In the genomic region with DNA sequence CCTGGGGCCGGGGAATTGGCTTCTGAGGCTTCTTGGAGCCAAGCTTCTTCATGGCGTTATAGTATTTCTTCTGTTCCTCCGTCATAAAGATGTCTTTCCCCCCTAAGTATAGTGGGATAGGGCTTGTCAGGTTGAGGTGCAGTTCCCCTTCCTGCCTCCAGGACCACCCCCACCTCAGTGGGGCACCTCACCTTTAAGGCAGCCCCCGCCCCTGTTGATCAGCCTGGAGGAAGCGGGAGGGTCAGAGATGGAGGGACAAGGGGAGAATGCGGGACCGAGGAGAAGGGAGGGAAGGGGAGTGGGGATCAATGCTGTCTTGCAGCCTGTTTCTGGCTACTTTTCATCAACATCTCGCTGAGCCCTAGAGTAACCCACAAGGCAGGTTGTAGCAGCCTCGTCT, we compare ENCODE assay signal across 16 cellular contexts. TPM values are rescaled to one million over a fixed set of nuclear protein-coding genes. Genes with fewer than 3 reads are reported as not detected.
DNase-seq lines count a peak whose midpoint lies in the region; ATAC-seq, FAIRE-seq and TF ChIP-seq lines count a peak whose summit lies in the region.
"Had no signal": no experiment of that assay in that cellular context is flagged by ENCODE, and none has a peak within 500 bp of the region (broad histone marks: within the 10 kb centered on the region; RNA-seq: fewer than 3 reads in every experiment).

No MANE protein-coding gene starts in this region.

- no peak overlapping the region for H3K9ac ChIP-seq in K562 (ENCODE audit: insufficient read depth in 1 of 2, low read depth in 2 of 2, low read length in 2 of 2)

- no peak for FAIRE-seq in K562 (lab: Jason Lieb, UNC)
- FAIRE-seq: A549 had no signal

- H3K4me1 ChIP-seq in K562 (replicated peaks in 1 of 2; ENCODE audit: control insufficient read depth in 2 of 2, insufficient read depth in 2 of 2, low read length in 2 of 2): peaks cover 3 to 32% of the 10 kb centered on the region in 2 experiments; a peak in 3 of 5 replicates
- H3K4me1 ChIP-seq: A549, SJCRH30 had no signal

- H2AFZ ChIP-seq in K562 (ENCODE audit: low read depth, low read length): no peak overlapping the region

- intact Hi-C loops in activated naive CD4-positive, alpha-beta T cell treated with anti-CD3 and anti-CD28 coated beads for 36 hours (cut with micrococcal nuclease): no loop called here
- intact Hi-C loops in K562 (cut with micrococcal nuclease): loop anchor here (10.0 kb wide), 1 partner anchor 81 kb away; a partner anchor contains a TSS

- ATAC-seq in K562 (no peak), HG02981 (IDR thresholded peaks at IDR 0.05; ENCODE audit: unreplicated experiment) (no peak)
- no peak for ATAC-seq in stimulated activated memory B cell treated with anti-CD40 and anti-IgM and Interleukin-4, amounts not matched to agents 10 μg/mL and 1 μg/mL and 100 μg/mL, for 72 hours
- ATAC-seq: A549; naive thymus-derived CD8-positive, alpha-beta T cell had no signal

- WGBS in K562 (ENCODE audit: insufficient coverage, low coverage, missing lambda C conversion rate): 5% methylated on average over 9 of the region's 9 CpGs

- peaks cover 17 to 62% of the 10 kb centered on the region in 2 experiments; a peak in 4 of 5 replicates for H3K27me3 ChIP-seq in K562 (ENCODE audit: control insufficient read depth in 2 of 2, insufficient read depth in 2 of 2, low read length in 2 of 2)
- H3K27me3 ChIP-seq: SJCRH30 had no signal

- in situ Hi-C loops in K562 (cut with MboI): no loop called here

- TF ChIP-seq POLR2A in K562 (conservative IDR thresholded peaks at IDR 0.05): no peak

- no peaks in the 10 kb centered on the region for H3K79me2 ChIP-seq in K562 (ENCODE audit: control insufficient read depth, insufficient read depth, low read length)

- TF ChIP-seq EP300 in K562 (IDR thresholded peaks at IDR 0.05; ENCODE audit: low read length): no peak

- H3K9me1 ChIP-seq in K562 (ENCODE audit: control insufficient read depth, insufficient read depth, low read length): no peaks in the 10 kb centered on the region

- H3K36me3 Mint-ChIP-seq in activated naive CD4-positive, alpha-beta T cell treated with anti-CD3 and anti-CD28 coated beads, Interleukin-2, amount 50 U/mL, for 24 hours: no peaks in the 10 kb centered on the region
- no peaks in the 10 kb centered on the region for H3K36me3 Mint-ChIP-seq in activated naive CD4-positive, alpha-beta T cell treated with anti-CD3 and anti-CD28 coated beads for 36 hours (ENCODE audit: low read depth)
- peaks cover 15% of the 10 kb centered on the region for H3K36me3 Mint-ChIP-seq in stimulated activated memory B cell treated with anti-CD40 and anti-IgM and Interleukin-4, amounts not matched to agents 10 μg/mL and 1 μg/mL and 100 μg/mL, for 72 hours
- H3K36me3 Mint-ChIP-seq: activated naive CD8-positive, alpha-beta T cell treated with anti-CD3 and anti-CD28 coated beads, Interleukin-2, amount 10 ng/mL, durations not matched to agents 7 days and 5 days; naive thymus-derived CD8-positive, alpha-beta T cell had no signal

- H3K9me3 Mint-ChIP-seq in activated naive CD4-positive, alpha-beta T cell treated with anti-CD3 and anti-CD28 coated beads, Interleukin-2, amount 50 U/mL, for 24 hours: no peaks in the 10 kb centered on the region
- no peaks in the 10 kb centered on the region for H3K9me3 Mint-ChIP-seq in activated naive CD4-positive, alpha-beta T cell treated with anti-CD3 and anti-CD28 coated beads for 36 hours
- H3K9me3 Mint-ChIP-seq in stimulated activated memory B cell treated with anti-CD40 and anti-IgM and Interleukin-4, amounts not matched to agents 10 μg/mL and 1 μg/mL and 100 μg/mL, for 72 hours: no peaks in the 10 kb centered on the region
- H3K9me3 Mint-ChIP-seq: activated naive CD8-positive, alpha-beta T cell treated with anti-CD3 and anti-CD28 coated beads, Interleukin-2, amount 10 ng/mL, durations not matched to agents 7 days and 5 days; naive thymus-derived CD8-positive, alpha-beta T cell had no signal

- H3K4me3 ChIP-seq in K562: no peak overlapping the region
- H3K4me3 ChIP-seq: A549, left ventricle myocardium inferior, SJCRH30, tibial artery had no signal

- no peak for TF ChIP-seq RAD21 in K562 (CRISPR knock-in tag; conservative IDR thresholded peaks at IDR 0.05 in 1 of 2, IDR thresholded peaks at IDR 0.05 in 1 of 2)

- no peak for DNase-seq in activated naive CD4-positive, alpha-beta T cell treated with anti-CD3 and anti-CD28 coated beads for 36 hours
- DNase-seq in K562 (ENCODE audit: extremely low read depth in 1 of 4, low spot score in 3 of 4) (peak in 1 of 4 experiments; percentile 39), UCSD-AML1 (lab: John Stamatoyannopoulos, UW; ENCODE audit: unreplicated experiment) (no peak)
- DNase-seq: activated naive CD8-positive, alpha-beta T cell treated with anti-CD3 and anti-CD28 coated beads, Interleukin-2, amount 10 ng/mL, durations not matched to agents 7 days and 5 days; hypothalamus; left ventricle myocardium inferior; naive thymus-derived CD8-positive, alpha-beta T cell; SJCRH30; tibial artery had no signal

- no peaks in the 10 kb centered on the region; the same call in 1 of the 2 replicates for H3K9me3 ChIP-seq in K562 (replicated peaks; ENCODE audit: control insufficient read depth, insufficient read depth, low read depth, low read length)
- H3K9me3 ChIP-seq: A549, left ventricle myocardium inferior, SJCRH30, tibial artery had no signal

- CTCF ChIA-PET in activated naive CD4-positive, alpha-beta T cell treated with anti-CD3 and anti-CD28 coated beads for 36 hours (lab: Charles Lee): no interaction called here
- CTCF ChIA-PET in K562 (lab: Yijun Ruan, JAX; ENCODE audit: low intra/inter-chr PET ratio): no interaction called here

- H3K36me3 ChIP-seq in K562 (ENCODE audit: control insufficient read depth, insufficient read depth, low read length): no peaks in the 10 kb centered on the region
- H3K36me3 ChIP-seq: left ventricle myocardium inferior, SJCRH30, tibial artery had no signal

- 0 out of 6 replicates have a peak, but pooled peaks of 1 of the 3 experiments have one; percentile 22 for TF ChIP-seq CTCF in K562 (IDR thresholded peaks at IDR 0.05 in 2 of 3, conservative IDR thresholded peaks at IDR 0.05 in 1 of 3; ENCODE audit: insufficient read depth in 2 of 3, low read depth in 1 of 3, low read length in 3 of 3)

- no peak overlapping the region for H3K4me2 ChIP-seq in K562 (ENCODE audit: insufficient read depth, low read length)
- H3K4me2 ChIP-seq: A549 had no signal

- H3K27ac ChIP-seq in K562 (ENCODE audit: extremely low read depth, low read depth, low read length): no peak overlapping the region
- H3K27ac ChIP-seq: A549, epithelial cell of prostate, left ventricle myocardium inferior, SJCRH30, tibial artery had no signal

- H4K20me1 ChIP-seq in K562 (replicated peaks; ENCODE audit: control insufficient read depth, insufficient read depth, low read length): no peaks in the 10 kb centered on the region; the same call in 1 of the 2 replicates

- H3K27me3 Mint-ChIP-seq in activated naive CD4-positive, alpha-beta T cell treated with anti-CD3 and anti-CD28 coated beads, Interleukin-2, amount 50 U/mL, for 24 hours: no peaks in the 10 kb centered on the region
- H3K27me3 Mint-ChIP-seq in activated naive CD4-positive, alpha-beta T cell treated with anti-CD3 and anti-CD28 coated beads for 36 hours (ENCODE audit: low read depth): no peaks in the 10 kb centered on the region
- H3K27me3 Mint-ChIP-seq in stimulated activated memory B cell treated with anti-CD40 and anti-IgM and Interleukin-4, amounts not matched to agents 10 μg/mL and 1 μg/mL and 100 μg/mL, for 72 hours: no peaks in the 10 kb centered on the region

- peaks cover 12% of the 10 kb centered on the region for H3K4me1 Mint-ChIP-seq in activated naive CD4-positive, alpha-beta T cell treated with anti-CD3 and anti-CD28 coated beads, Interleukin-2, amount 50 U/mL, for 24 hours
- peaks cover 8% of the 10 kb centered on the region for H3K4me1 Mint-ChIP-seq in activated naive CD4-positive, alpha-beta T cell treated with anti-CD3 and anti-CD28 coated beads for 36 hours (ENCODE audit: low read depth)
- peaks cover 76% of the 10 kb centered on the region for H3K4me1 Mint-ChIP-seq in stimulated activated memory B cell treated with anti-CD40 and anti-IgM and Interleukin-4, amounts not matched to agents 10 μg/mL and 1 μg/mL and 100 μg/mL, for 72 hours

- POLR2A ChIA-PET in K562 (lab: Yijun Ruan, JAX): no interaction called here

- H3K27ac Mint-ChIP-seq in activated naive CD4-positive, alpha-beta T cell treated with anti-CD3 and anti-CD28 coated beads, Interleukin-2, amount 50 U/mL, for 24 hours: peak overlapping the region; percentile 4
- no peak overlapping the region for H3K27ac Mint-ChIP-seq in activated naive CD4-positive, alpha-beta T cell treated with anti-CD3 and anti-CD28 coated beads for 36 hours
- H3K27ac Mint-ChIP-seq in stimulated activated memory B cell treated with anti-CD40 and anti-IgM and Interleukin-4, amounts not matched to agents 10 μg/mL and 1 μg/mL and 100 μg/mL, for 72 hours: peak overlapping the region; percentile 94
- H3K27ac Mint-ChIP-seq: activated naive CD8-positive, alpha-beta T cell treated with anti-CD3 and anti-CD28 coated beads, Interleukin-2, amount 10 ng/mL, durations not matched to agents 7 days and 5 days had no signal

- H3K4me3 Mint-ChIP-seq in activated naive CD4-positive, alpha-beta T cell treated with anti-CD3 and anti-CD28 coated beads, Interleukin-2, amount 50 U/mL, for 24 hours: no peak overlapping the region
- H3K4me3 Mint-ChIP-seq in activated naive CD4-positive, alpha-beta T cell treated with anti-CD3 and anti-CD28 coated beads for 36 hours: no peak overlapping the region
- no peak overlapping the region for H3K4me3 Mint-ChIP-seq in stimulated activated memory B cell treated with anti-CD40 and anti-IgM and Interleukin-4, amounts not matched to agents 10 μg/mL and 1 μg/mL and 100 μg/mL, for 72 hours
- H3K4me3 Mint-ChIP-seq: activated naive CD8-positive, alpha-beta T cell treated with anti-CD3 and anti-CD28 coated beads, Interleukin-2, amount 10 ng/mL, durations not matched to agents 7 days and 5 days; naive thymus-derived CD8-positive, alpha-beta T cell had no signal

- BruUV-seq in K562 (replicated peaks; lab: Mats Ljungman, UMichigan): no TSS peak

RNA-seq across cellular contexts. Expression of a gene that starts 11.6 kb away (rescaled TPM):
- total RNA-seq in activated naive CD4-positive, alpha-beta T cell treated with anti-CD3 and anti-CD28 coated beads for 36 hours: 10 to 100 TPM; 24.2 to 24.3 TPM
- not detected in 2 replicates for total RNA-seq in K562 (2011; cell fraction: chromatin; rRNA removed; ENCODE audit: low replicate concordance)
- total RNA-seq in K562 (2011; cell fraction: nucleolus; rRNA removed): not detected in 2 replicates
- 0.59 TPM in 1 of 2 replicates, not detected in the other for total RNA-seq in K562 (2011; cell fraction: nucleoplasm; rRNA removed)
- total RNA-seq in K562 (2014; rRNA removed): not detected in 2 replicates
- total RNA-seq in K562 (2014; rRNA removed; fragmentation: Illumina TruSeq; extraction: Trizol): 0.44 TPM in 1 of 2 replicates, not detected in the other
- total RNA-seq in K562 (2015; rRNA removed; fragmentation: Illumina TruSeq; extraction: Trizol): not detected in 2 replicates
- 0.38 and 0.62 TPM in 2 replicates for total RNA-seq in K562 (2021)
- polyA plus RNA-seq in K562 (2011; rRNA removed): 0.34 and 0.50 TPM in 2 replicates
- polyA plus RNA-seq in K562 (2011; cell fraction: cytosol; rRNA removed): 0.36 and 0.80 TPM in 2 replicates
- 0.38 and 0.46 TPM in 2 replicates for polyA plus RNA-seq in K562 (2011; cell fraction: nucleus; rRNA removed)
- polyA plus RNA-seq in K562 (2012): 0.86 and 0.99 TPM in 2 replicates
- polyA plus RNA-seq in K562 (2014; fragmentation: Illumina TruSeq; extraction: Trizol): 0.12 and 0.39 TPM in 2 replicates
- polyA plus RNA-seq in K562 (2014; fragmentation: Nextera tagmentation; extraction: Ambion mirVana): under 1 TPM; 0.15 to 0.18 TPM
- 0.57 TPM in 1 of 2 replicates, not detected in the other for polyA plus RNA-seq in K562 (2014; rRNA removed)
- polyA minus RNA-seq in K562 (2011; rRNA and poly(A)+ RNA removed): not detected in 2 replicates
- not detected in 2 replicates for polyA minus RNA-seq in K562 (2011; cell fraction: cytosol; rRNA and poly(A)+ RNA removed)
- not detected in 2 replicates for polyA minus RNA-seq in K562 (2011; cell fraction: nucleus; rRNA and poly(A)+ RNA removed)
- total RNA-seq: HT-29, renal cortical epithelial cell had no signal

RNA-seq across cellular contexts. Expression of a gene that starts 25.1 kb away (rescaled TPM):
- not detected for total RNA-seq in activated naive CD4-positive, alpha-beta T cell treated with anti-CD3 and anti-CD28 coated beads for 36 hours
- not detected in 2 replicates for total RNA-seq in K562 (2011; cell fraction: chromatin; rRNA removed; ENCODE audit: low replicate concordance)
- total RNA-seq in K562 (2011; cell fraction: nucleolus; rRNA removed): not detected in 2 replicates
- not detected in 2 replicates for total RNA-seq in K562 (2011; cell fraction: nucleoplasm; rRNA removed)
- total RNA-seq in K562 (2014; rRNA removed) (not detected in 2 replicates), K562 (2014; rRNA removed; fragmentation: Illumina TruSeq; extraction: Trizol) (not detected in 2 replicates), K562 (2015; rRNA removed; fragmentation: Illumina TruSeq; extraction: Trizol) (not detected in 2 replicates), K562 (2021) (not detected in 2 replicates)
- polyA plus RNA-seq in K562 (2011; rRNA removed) (not detected in 2 replicates), K562 (2014; fragmentation: Illumina TruSeq; extraction: Trizol) (not detected in 2 replicates), K562 (2014; fragmentation: Nextera tagmentation; extraction: Ambion mirVana) (not detected), K562 (2014; rRNA removed) (not detected in 2 replicates)
- polyA plus RNA-seq in K562 (2011; cell fraction: cytosol; rRNA removed): not detected in 2 replicates
- not detected in 2 replicates for polyA plus RNA-seq in K562 (2011; cell fraction: nucleus; rRNA removed)
- not detected in 2 replicates for polyA plus RNA-seq in K562 (2012)
- polyA minus RNA-seq in K562 (2011; rRNA and poly(A)+ RNA removed): not detected in 2 replicates
- polyA minus RNA-seq in K562 (2011; cell fraction: cytosol; rRNA and poly(A)+ RNA removed): not detected in 2 replicates
- polyA minus RNA-seq in K562 (2011; cell fraction: nucleus; rRNA and poly(A)+ RNA removed): not detected in 2 replicates
- total RNA-seq: activated naive CD8-positive, alpha-beta T cell treated with anti-CD3 and anti-CD28 coated beads, Interleukin-2, amount 10 ng/mL, durations not matched to agents 7 days and 5 days; HT-29; left ventricle myocardium inferior; naive thymus-derived CD8-positive, alpha-beta T cell; renal cortical epithelial cell; SJCRH30 had no signal
- polyA plus RNA-seq: A549; naive thymus-derived CD8-positive, alpha-beta T cell had no signal

RNA-seq across cellular contexts. Expression of a gene that starts 29.0 kb away (rescaled TPM):
- total RNA-seq in activated naive CD4-positive, alpha-beta T cell treated with anti-CD3 and anti-CD28 coated beads for 36 hours: under 1 TPM; 0.10 to 0.47 TPM
- 2.2 and 9.7 TPM in 2 replicates for total RNA-seq in K562 (2011; cell fraction: chromatin; rRNA removed; ENCODE audit: low replicate concordance)
- 4.7 and 5.7 TPM in 2 replicates for total RNA-seq in K562 (2011; cell fraction: nucleolus; rRNA removed)
- 2.8 and 3.1 TPM in 2 replicates for total RNA-seq in K562 (2011; cell fraction: nucleoplasm; rRNA removed)
- total RNA-seq in K562 (2014; rRNA removed) (1.6 and 1.8 TPM in 2 replicates), K562 (2014; rRNA removed; fragmentation: Illumina TruSeq; extraction: Trizol) (0.73 and 1.4 TPM in 2 replicates), K562 (2015; rRNA removed; fragmentation: Illumina TruSeq; extraction: Trizol) (0.08 and 0.29 TPM in 2 replicates), K562 (2021) (1.1 and 1.4 TPM in 2 replicates)
- polyA plus RNA-seq in K562 (2011; rRNA removed) (0.50 and 0.60 TPM in 2 replicates), K562 (2014; fragmentation: Illumina TruSeq; extraction: Trizol) (1.9 and 4.6 TPM in 2 replicates), K562 (2014; fragmentation: Nextera tagmentation; extraction: Ambion mirVana) (1 to 10 TPM; 1.7 to 2.6 TPM), K562 (2014; rRNA removed) (0.54 and 2.1 TPM in 2 replicates)
- 0.21 and 0.37 TPM in 2 replicates for polyA plus RNA-seq in K562 (2011; cell fraction: cytosol; rRNA removed)
- 0.91 and 1.9 TPM in 2 replicates for polyA plus RNA-seq in K562 (2011; cell fraction: nucleus; rRNA removed)
- 0.78 and 3.2 TPM in 2 replicates for polyA plus RNA-seq in K562 (2012)
- 1.5 and 2.6 TPM in 2 replicates for polyA minus RNA-seq in K562 (2011; rRNA and poly(A)+ RNA removed)
- polyA minus RNA-seq in K562 (2011; cell fraction: cytosol; rRNA and poly(A)+ RNA removed): not detected in 2 replicates
- 3.4 and 4.6 TPM in 2 replicates for polyA minus RNA-seq in K562 (2011; cell fraction: nucleus; rRNA and poly(A)+ RNA removed)
- total RNA-seq: activated naive CD8-positive, alpha-beta T cell treated with anti-CD3 and anti-CD28 coated beads, Interleukin-2, amount 10 ng/mL, durations not matched to agents 7 days and 5 days; HT-29; renal cortical epithelial cell had no signal
- polyA plus RNA-seq: naive thymus-derived CD8-positive, alpha-beta T cell had no signal

RNA-seq across cellular contexts. Expression of a gene that starts 32.7 kb away (rescaled TPM):
- total RNA-seq in activated naive CD4-positive, alpha-beta T cell treated with anti-CD3 and anti-CD28 coated beads for 36 hours: not detected
- not detected in 2 replicates for total RNA-seq in K562 (2011; cell fraction: chromatin; rRNA removed; ENCODE audit: low replicate concordance)
- total RNA-seq in K562 (2011; cell fraction: nucleolus; rRNA removed): not detected in 2 replicates
- total RNA-seq in K562 (2011; cell fraction: nucleoplasm; rRNA removed): not detected in 2 replicates
- not detected in 2 replicates for total RNA-seq in K562 (2014; rRNA removed)
- total RNA-seq in K562 (2014; rRNA removed; fragmentation: Illumina TruSeq; extraction: Trizol): not detected in 2 replicates
- total RNA-seq in K562 (2015; rRNA removed; fragmentation: Illumina TruSeq; extraction: Trizol): not detected in 2 replicates
- not detected in 2 replicates for total RNA-seq in K562 (2021)
- polyA plus RNA-seq in K562 (2011; rRNA removed): not detected in 2 replicates
- not detected in 2 replicates for polyA plus RNA-seq in K562 (2011; cell fraction: cytosol; rRNA removed)
- not detected in 2 replicates for polyA plus RNA-seq in K562 (2011; cell fraction: nucleus; rRNA removed)
- polyA plus RNA-seq in K562 (2012): not detected in 2 replicates
- not detected in 2 replicates for polyA plus RNA-seq in K562 (2014; fragmentation: Illumina TruSeq; extraction: Trizol)
- not detected for polyA plus RNA-seq in K562 (2014; fragmentation: Nextera tagmentation; extraction: Ambion mirVana)
- not detected in 2 replicates for polyA plus RNA-seq in K562 (2014; rRNA removed)
- not detected in 2 replicates for polyA minus RNA-seq in K562 (2011; rRNA and poly(A)+ RNA removed)
- not detected in 2 replicates for polyA minus RNA-seq in K562 (2011; cell fraction: cytosol; rRNA and poly(A)+ RNA removed)
- polyA minus RNA-seq in K562 (2011; cell fraction: nucleus; rRNA and poly(A)+ RNA removed): not detected in 2 replicates
- total RNA-seq: activated naive CD8-positive, alpha-beta T cell treated with anti-CD3 and anti-CD28 coated beads, Interleukin-2, amount 10 ng/mL, durations not matched to agents 7 days and 5 days; HT-29; left ventricle myocardium inferior; naive thymus-derived CD8-positive, alpha-beta T cell; renal cortical epithelial cell; SJCRH30 had no signal
- polyA plus RNA-seq: A549; naive thymus-derived CD8-positive, alpha-beta T cell had no signal

RNA-seq across cellular contexts. Expression of a gene that starts 47.4 kb away (rescaled TPM):
- not detected for total RNA-seq in activated naive CD4-positive, alpha-beta T cell treated with anti-CD3 and anti-CD28 coated beads for 36 hours
- not detected in 2 replicates for total RNA-seq in K562 (2011; cell fraction: chromatin; rRNA removed; ENCODE audit: low replicate concordance)
- total RNA-seq in K562 (2011; cell fraction: nucleolus; rRNA removed): not detected in 2 replicates
- not detected in 2 replicates for total RNA-seq in K562 (2011; cell fraction: nucleoplasm; rRNA removed)
- total RNA-seq in K562 (2014; rRNA removed) (not detected in 2 replicates), K562 (2014; rRNA removed; fragmentation: Illumina TruSeq; extraction: Trizol) (not detected in 2 replicates), K562 (2015; rRNA removed; fragmentation: Illumina TruSeq; extraction: Trizol) (not detected in 2 replicates), K562 (2021) (not detected in 2 replicates)
- polyA plus RNA-seq in K562 (2011; rRNA removed) (not detected in 2 replicates), K562 (2014; fragmentation: Illumina TruSeq; extraction: Trizol) (not detected in 2 replicates), K562 (2014; fragmentation: Nextera tagmentation; extraction: Ambion mirVana) (not detected), K562 (2014; rRNA removed) (not detected in 2 replicates)
- polyA plus RNA-seq in K562 (2011; cell fraction: cytosol; rRNA removed): not detected in 2 replicates
- polyA plus RNA-seq in K562 (2011; cell fraction: nucleus; rRNA removed): not detected in 2 replicates
- 0.25 TPM in 1 of 2 replicates, not detected in the other for polyA plus RNA-seq in K562 (2012)
- not detected in 2 replicates for polyA minus RNA-seq in K562 (2011; rRNA and poly(A)+ RNA removed)
- not detected in 2 replicates for polyA minus RNA-seq in K562 (2011; cell fraction: cytosol; rRNA and poly(A)+ RNA removed)
- not detected in 2 replicates for polyA minus RNA-seq in K562 (2011; cell fraction: nucleus; rRNA and poly(A)+ RNA removed)
- total RNA-seq: activated naive CD8-positive, alpha-beta T cell treated with anti-CD3 and anti-CD28 coated beads, Interleukin-2, amount 10 ng/mL, durations not matched to agents 7 days and 5 days; HT-29; left ventricle myocardium inferior; naive thymus-derived CD8-positive, alpha-beta T cell; renal cortical epithelial cell; SJCRH30 had no signal
- polyA plus RNA-seq: A549; naive thymus-derived CD8-positive, alpha-beta T cell had no signal

Comparison
In these comparisons a context has a peak if more than half of its experiments do, and no peak if none do; other contexts are left out.
1. RNA of a gene that starts 11.6 kb away (total RNA-seq): 24.2 to 24.3 TPM in activated naive CD4-positive, alpha-beta T cell treated with anti-CD3 and anti-CD28 coated beads for 36 hours; 0.38 to 0.62 TPM in K562; every median in the first group is over 10 times any median in the second.